8 cellular contexts compared by ENCODE assay signal in genomic region chrX:73944582-73944947, GRCh38.
DNase-seq lines count a peak whose midpoint lies in the region; ATAC-seq, FAIRE-seq and TF ChIP-seq lines count a peak whose summit lies in the region.

No MANE protein-coding gene starts in this region.

- TF ChIP-seq EP300 in sigmoid colon (IDR thresholded peaks at IDR 0.05), result no peak

- POLR2A ChIA-PET in T-cell (lab: Charles Lee), result interaction anchor here in 1 of 2 donors (0.6 kb wide), 1 partner anchor 85 kb away, joined by 6 read pairs; no protein-coding TSS in a partner anchor

- no peak for TF ChIP-seq CTCF in foreskin fibroblast (IDR thresholded peaks at IDR 0.05; ENCODE audit: low read depth, low read length)
- no peak for TF ChIP-seq CTCF in sigmoid colon (IDR thresholded peaks at IDR 0.05)

- peaks cover 0 to 22% (median 2%) of the 10 kb centered on the region in 4 donors for H3K4me1 ChIP-seq in sigmoid colon

- DNase-seq in activated naive CD4-positive, alpha-beta T cell treated with anti-CD3 and anti-CD28 coated beads for 36 hours, result no peak
- DNase-seq in activated naive CD4-positive, alpha-beta T cell (lab: John Stamatoyannopoulos, UW), result no peak
- DNase-seq in T-cell (no peak), foreskin fibroblast (no peak), sigmoid colon (no peak), SW480 (ENCODE audit: low spot score) (no peak), RCC 7860 (ENCODE audit: low spot score) (no peak)

- H3K36me3 Mint-ChIP-seq in activated naive CD4-positive, alpha-beta T cell treated with anti-CD3 and anti-CD28 coated beads for 36 hours (ENCODE audit: low read depth), result peaks cover 9% of the 10 kb centered on the region
- peaks cover 10% of the 10 kb centered on the region for H3K36me3 Mint-ChIP-seq in T-cell

- H3K36me3 ChIP-seq in sigmoid colon, result peaks cover 0 to 8% (median 0%) of the 10 kb centered on the region in 4 donors

- CTCF ChIA-PET in activated naive CD4-positive, alpha-beta T cell treated with anti-CD3 and anti-CD28 coated beads for 36 hours (lab: Charles Lee), result interaction anchor here (0.6 kb wide), 1 partner anchor 76 kb away, joined by 3 read pairs; no protein-coding TSS in a partner anchor
- CTCF ChIA-PET in T-cell (lab: Charles Lee), result interaction anchor here in 1 of 2 donors (1.2 kb wide), 1 partner anchor 13 kb away, joined by 4 read pairs; no protein-coding TSS in a partner anchor

- no peaks in the 10 kb centered on the region for H3K9me3 Mint-ChIP-seq in activated naive CD4-positive, alpha-beta T cell treated with anti-CD3 and anti-CD28 coated beads for 36 hours
- H3K9me3 Mint-ChIP-seq in T-cell, result no peaks in the 10 kb centered on the region

- intact Hi-C loops in activated naive CD4-positive, alpha-beta T cell treated with anti-CD3 and anti-CD28 coated beads for 36 hours (cut with micrococcal nuclease), result loop anchor here (1.0 to 10.0 kb wide), 6 partner anchors 33 to 1330 kb away; partner anchors contain the start of genes CHIC1, NAP1L2, RLIM and UPRT
- intact Hi-C loops in sigmoid colon (cut with DNase I), result loop anchor here (10.0 kb wide), 1 partner anchor 190 kb away; no protein-coding TSS in a partner anchor

- FAIRE-seq in RCC 7860 (lab: Jason Lieb, UNC), result no peak

- no peaks in the 10 kb centered on the region for H3K27me3 Mint-ChIP-seq in activated naive CD4-positive, alpha-beta T cell treated with anti-CD3 and anti-CD28 coated beads for 36 hours (ENCODE audit: low read depth)
- H3K27me3 Mint-ChIP-seq in T-cell, result no peaks in the 10 kb centered on the region

- WGBS in sigmoid colon, 2 donors, result 1% methylated on average over 8 of the region's 8 CpGs

- no peaks in the 10 kb centered on the region for H3K9me3 ChIP-seq in sigmoid colon

- ATAC-seq in T-cell (replicated peaks in 1 of 4) (peak in 2 of 4 experiments; percentile 2 to 3), HG03025 (IDR thresholded peaks at IDR 0.05; ENCODE audit: low FRiP score, unreplicated experiment) (no peak)

- H3K4me3 Mint-ChIP-seq in activated naive CD4-positive, alpha-beta T cell treated with anti-CD3 and anti-CD28 coated beads for 36 hours, result peak overlapping the region; percentile 94
- peak overlapping the region; percentile 78 to 93 (median 87) for H3K4me3 Mint-ChIP-seq in T-cell

- H3K27ac Mint-ChIP-seq in activated naive CD4-positive, alpha-beta T cell treated with anti-CD3 and anti-CD28 coated beads for 36 hours, result peak overlapping the region; percentile 95
- H3K27ac Mint-ChIP-seq in T-cell, result peak overlapping the region; percentile 93 to 95

- peak overlapping the region; percentile 81 to 88 (median 85) for H3K27ac ChIP-seq in sigmoid colon

- TF ChIP-seq POLR2A in sigmoid colon (IDR thresholded peaks at IDR 0.05), result no peak

- no peaks in the 10 kb centered on the region for H3K27me3 ChIP-seq in sigmoid colon

- H3K4me3 ChIP-seq in foreskin fibroblast (ENCODE audit: low read depth in 1 of 2, low read length in 2 of 2), result peak overlapping the region; percentile 75 to 79
- H3K4me3 ChIP-seq in sigmoid colon, result peak overlapping the region; percentile 58 to 78 (median 62)

- peaks cover 23% of the 10 kb centered on the region for H3K4me1 Mint-ChIP-seq in activated naive CD4-positive, alpha-beta T cell treated with anti-CD3 and anti-CD28 coated beads for 36 hours (ENCODE audit: low read depth)
- peaks cover 29 to 44% (median 33%) of the 10 kb centered on the region in 3 donors for H3K4me1 Mint-ChIP-seq in T-cell
